In genomic region chr1:161314201-161314981, GRCh38 we compare ENCODE assay signal across 8 cellular contexts. TPM values are rescaled to one million over a fixed set of nuclear protein-coding genes. Genes with fewer than 3 reads are reported as not detected.
DNase-seq lines count a peak whose midpoint lies in the region; ATAC-seq and TF ChIP-seq lines count a peak whose summit lies in the region.

Gene SDHC, plus strand, starts transcription at chr1:161314381. Its CDS starts 25 bp downstream, at chr1:161314406.

- ATAC-seq in GM21447 (IDR thresholded peaks at IDR 0.05; ENCODE audit: unreplicated experiment): peak; percentile 94

- DNase-seq in DMS114 treated with DMSO at 0.1 percent for 48 hours (lab: John Stamatoyannopoulos, UW; ENCODE audit: unreplicated experiment) (peak; percentile 93), HuH-7.5 (ENCODE audit: low spot score) (peak; percentile 84), OCI-M1 (lab: John Stamatoyannopoulos, UW) (peak; percentile 96), activated T-cell treated with anti-CD3 and anti-CD28 coated beads for 48 hours (ENCODE audit: low read depth) (peak; percentile 85), epithelial cell of proximal tubule (ENCODE audit: low read depth) (peak; percentile 44), mucosa of gallbladder (ENCODE audit: low spot score) (peak; percentile 93)
- DNase-seq in stimulated activated CD8-positive, alpha-beta memory T cell treated with anti-CD3 and anti-CD28 coated beads, Interleukin-4, amount 100 ng/mL, for 4 hours (ENCODE audit: low read depth in 2 of 2, low spot score in 1 of 2): peak; percentile 73 to 74

- H3K4me3 ChIP-seq in epithelial cell of proximal tubule (ENCODE audit: low read depth, low read length): peak within 1 kb of the TSS; percentile 66

- peak; percentile 72 for TF ChIP-seq CTCF in epithelial cell of proximal tubule (conservative IDR thresholded peaks at IDR 0.05; ENCODE audit: low read depth, low read length)

RNA-seq across cellular contexts. Expression of gene SDHC, which starts in this region (rescaled TPM):
- total RNA-seq in epithelial cell of proximal tubule (12.7 and 15.8 TPM in 2 replicates), mucosa of gallbladder (203 TPM)

Comparison
In these comparisons a context has a peak if more than half of its experiments do, and no peak if none do; other contexts are left out.
1. Peak in every context shown above with its lines: DNase-seq, ATAC-seq and H3K4me3 ChIP-seq.
2. RNA of gene SDHC (total RNA-seq): 203 TPM in mucosa of gallbladder (single experiment); 12.7 to 15.8 TPM in epithelial cell of proximal tubule; every median in the first group is over 10 times any median in the second.
3. DNase-seq: peak in every context shown above with its lines; median percentile 96 in OCI-M1; 93 in DMS114 treated with DMSO at 0.1 percent for 48 hours; 93 in mucosa of gallbladder; 85 in activated T-cell treated with anti-CD3 and anti-CD28 coated beads for 48 hours; 84 in HuH-7.5; 74 in stimulated activated CD8-positive, alpha-beta memory T cell treated with anti-CD3 and anti-CD28 coated beads, Interleukin-4, amount 100 ng/mL, for 4 hours; 44 in epithelial cell of proximal tubule.